21 cellular contexts compared by ENCODE assay signal in the genomic region with DNA sequence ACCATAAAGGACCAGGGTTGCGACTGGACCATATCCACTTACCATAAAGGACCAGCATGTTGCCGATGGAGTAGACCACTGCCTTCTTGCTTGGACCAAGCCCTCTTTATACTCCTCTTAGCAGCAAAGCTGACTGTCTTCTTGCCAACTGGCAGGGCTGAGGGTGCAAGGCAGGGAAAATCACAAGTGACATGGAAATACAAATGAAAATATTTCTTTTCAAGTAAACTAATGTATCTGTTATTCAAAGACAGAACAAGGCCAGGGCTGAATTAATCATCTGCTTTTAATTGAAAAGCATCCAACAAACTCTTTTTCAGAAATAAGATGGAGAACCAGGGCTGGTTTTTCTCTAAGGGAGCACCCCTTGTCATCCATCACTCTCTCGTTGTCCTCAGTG. TPM values are rescaled to one million over a fixed set of nuclear protein-coding genes. Genes with fewer than 3 reads are reported as not detected.
DNase-seq lines count a peak whose midpoint lies in the region; ATAC-seq and TF ChIP-seq lines count a peak whose summit lies in the region.
"Had no signal": no experiment of that assay in that cellular context is flagged by ENCODE, and none has a peak within 500 bp of the region (broad histone marks: within the 10 kb centered on the region; RNA-seq: fewer than 3 reads in every experiment).

A gene (minus strand): TSS at position 99 of the 400 bp plus-strand sequence. CDS start 41 bp downstream, at position 58.

- TF ChIP-seq EP300 in SK-N-SH (IDR thresholded peaks at IDR 0.05; ENCODE audit: borderline replicate concordance in 1 of 2, low read depth in 1 of 2, low read length in 1 of 2) (no peak), suprapubic skin (IDR thresholded peaks at IDR 0.05) (no peak)

- H2AFZ ChIP-seq in SK-N-SH (ENCODE audit: low read depth) (no peak within 1 kb of the TSS), trophoblast cell (ENCODE audit: insufficient read depth, low read length, poor library complexity) (no peak within 1 kb of the TSS)

- peak within 1 kb of the TSS; percentile 44 for H2BK120ac ChIP-seq in trophoblast cell (ENCODE audit: insufficient read depth, low read length, poor library complexity)

- no peak for TF ChIP-seq CTCF in SK-N-SH (IDR thresholded peaks at IDR 0.05)
- TF ChIP-seq CTCF in suprapubic skin (IDR thresholded peaks at IDR 0.05): no peak

- H3K9ac ChIP-seq in SK-N-SH (no peak within 1 kb of the TSS), trophoblast cell (ENCODE audit: low read length) (no peak within 1 kb of the TSS)

- peaks cover 15% of the 10 kb centered on the region for H3K79me1 ChIP-seq in trophoblast cell (ENCODE audit: low read length)

- H3K4me1 ChIP-seq in SK-N-SH (ENCODE audit: control insufficient read depth in 1 of 2, insufficient read depth in 2 of 2, low read depth in 1 of 2, low read length in 1 of 2) (peaks cover 4 to 6% of the 10 kb centered on the region in 2 experiments; a peak in 1 of 4 replicates), trophoblast cell (ENCODE audit: control insufficient read depth in 1 of 2, insufficient read depth in 2 of 2, low read length in 2 of 2) (peaks cover 14 to 20% of the 10 kb centered on the region in 2 experiments), suprapubic skin (peaks cover 4% of the 10 kb centered on the region)

- H4K12ac ChIP-seq in trophoblast cell (ENCODE audit: low read depth, low read length): no peak within 1 kb of the TSS

- H2BK12ac ChIP-seq in trophoblast cell (ENCODE audit: low read length): peak within 1 kb of the TSS; percentile 90

- POLR2A ChIA-PET in SK-N-SH (lab: Yijun Ruan, JAX): no interaction called here

- no peak within 1 kb of the TSS for H3K4me3 Mint-ChIP-seq in T-helper 17 cell
- H3K4me3 Mint-ChIP-seq: CD4-positive, CD25-positive, alpha-beta regulatory T cell had no signal

- no peaks in the 10 kb centered on the region for H3K27me3 ChIP-seq in SK-N-SH (ENCODE audit: insufficient read depth)
- H3K27me3 ChIP-seq in trophoblast cell (ENCODE audit: insufficient read depth, low read length): no peaks in the 10 kb centered on the region
- H3K27me3 ChIP-seq in suprapubic skin: no peaks in the 10 kb centered on the region
- H3K27me3 ChIP-seq: BE2C had no signal

- H3K27ac ChIP-seq in SK-N-SH (ENCODE audit: low read depth in 2 of 2, low read length in 1 of 2): no peak within 1 kb of the TSS
- no peak within 1 kb of the TSS for H3K27ac ChIP-seq in trophoblast cell (ENCODE audit: low read depth, low read length)
- no peak within 1 kb of the TSS for H3K27ac ChIP-seq in suprapubic skin
- H3K27ac ChIP-seq: 22Rv1, RWPE1 had no signal

- no peak within 1 kb of the TSS for H2BK5ac ChIP-seq in trophoblast cell (ENCODE audit: low read depth, low read length, poor library complexity)

- no peaks in the 10 kb centered on the region for H3F3A ChIP-seq in SK-N-SH (replicated peaks; ENCODE audit: insufficient read depth)

- H3K9me3 ChIP-seq in SK-N-SH (no peaks in the 10 kb centered on the region), T-helper 17 cell (ENCODE audit: control insufficient read depth, low read length, poor library complexity, severe bottlenecking) (no peaks in the 10 kb centered on the region), trophoblast cell (ENCODE audit: insufficient read depth, low read depth, low read length) (no peaks in the 10 kb centered on the region), suprapubic skin (no peaks in the 10 kb centered on the region)
- H3K9me3 ChIP-seq: BE2C, Caco-2 had no signal

- peak within 1 kb of the TSS; percentile 71 for H2AK5ac ChIP-seq in trophoblast cell (ENCODE audit: low read length)

- H3K4me2 ChIP-seq in SK-N-SH (no peak within 1 kb of the TSS), trophoblast cell (ENCODE audit: low read length) (no peak within 1 kb of the TSS)

- peak within 1 kb of the TSS; percentile 63 for H4K91ac ChIP-seq in trophoblast cell (ENCODE audit: low read depth, low read length)

- ATAC-seq in SK-N-SH treated with all-trans-retinoic acid at 6 μM for 48 hours (peak; percentile 45), T-helper 17 cell (no peak)

- H3K27me3 Mint-ChIP-seq in T-helper 17 cell: peaks cover 6% of the 10 kb centered on the region
- H3K27me3 Mint-ChIP-seq: CD4-positive, CD25-positive, alpha-beta regulatory T cell had no signal

- H4K8ac ChIP-seq in trophoblast cell (ENCODE audit: low read depth, low read length): no peak within 1 kb of the TSS

- 80% methylated on average over 3 of the region's 3 CpGs for WGBS in SK-N-SH (ENCODE audit: low lambda C conversion rate)
- WGBS in trophoblast cell (ENCODE audit: extremely low coverage, insufficient coverage, insufficient read length): no CpG with 5 or more reads among the region's 3 CpGs
- 75% methylated on average over 3 of the region's 3 CpGs for WGBS in suprapubic skin

- no peak for DNase-seq in SK-N-SH
- DNase-seq in T-helper 17 cell: no peak
- peak; percentile 49 for DNase-seq in fibroblast of gingiva (ENCODE audit: low read depth)
- no peak for DNase-seq in trophoblast cell
- DNase-seq in SKM-1 treated with dmso at 0.1 percent for 144 hours (lab: John Stamatoyannopoulos, UW; ENCODE audit: unreplicated experiment): no peak
- DNase-seq in suprapubic skin (ENCODE audit: low spot score in 2 of 2): no peak
- no peak for DNase-seq in NOMO-1 (lab: John Stamatoyannopoulos, UW; ENCODE audit: unreplicated experiment in 2 of 2)
- DNase-seq: BE2C; Caco-2; CD4-positive, CD25-positive, alpha-beta regulatory T cell; GDM1; GOT3; KBM-7; NCI-H1105; NCI-H510A; NCI-H748 treated with DMSO at 0.1 percent for 48 hours; NK-92 treated with Interleukin-12 subunit alpha and Interleukin-12 subunit beta, amount 100 ng/mL, for 24 hours; SIG-M5 had no signal

- CTCF ChIA-PET in SK-N-SH (lab: Yijun Ruan, JAX): no interaction called here

- H3K79me2 ChIP-seq in SK-N-SH (ENCODE audit: insufficient read depth) (no peaks in the 10 kb centered on the region), trophoblast cell (ENCODE audit: control insufficient read depth, insufficient read depth, low read length, poor library complexity) (no peaks in the 10 kb centered on the region)

- H3K23ac ChIP-seq in trophoblast cell (ENCODE audit: low read length): no peak within 1 kb of the TSS

- H3K4me1 Mint-ChIP-seq in T-helper 17 cell: peaks cover 4% of the 10 kb centered on the region

- no peak within 1 kb of the TSS for H3K4me3 ChIP-seq in SK-N-SH (ENCODE audit: low read depth in 2 of 2, low read length in 1 of 2)
- no peak within 1 kb of the TSS for H3K4me3 ChIP-seq in trophoblast cell (ENCODE audit: low read depth, low read length)
- H3K4me3 ChIP-seq in suprapubic skin: no peak within 1 kb of the TSS

- no peaks in the 10 kb centered on the region for H3K36me3 Mint-ChIP-seq in T-helper 17 cell (ENCODE audit: low read depth)
- H3K36me3 Mint-ChIP-seq: CD4-positive, CD25-positive, alpha-beta regulatory T cell had no signal

- no peak for TF ChIP-seq RAD21 in SK-N-SH (IDR thresholded peaks at IDR 0.05; ENCODE audit: low read length)

- peak within 1 kb of the TSS; percentile 8 for H3K27ac Mint-ChIP-seq in T-helper 17 cell

- H4K20me1 ChIP-seq in SK-N-SH (ENCODE audit: insufficient read depth): no peaks in the 10 kb centered on the region

- H3K4ac ChIP-seq in trophoblast cell (ENCODE audit: low read depth, low read length): no peak within 1 kb of the TSS

- H3K36me3 ChIP-seq in SK-N-SH (replicated peaks in 1 of 2; ENCODE audit: control insufficient read depth in 1 of 2, insufficient read depth in 2 of 2, low read length in 1 of 2): no peaks in the 10 kb centered on the region
- peaks cover 0 to 4% of the 10 kb centered on the region in 2 experiments for H3K36me3 ChIP-seq in trophoblast cell (ENCODE audit: control insufficient read depth in 1 of 2, insufficient read depth in 2 of 2, low read length in 2 of 2)
- no peaks in the 10 kb centered on the region for H3K36me3 ChIP-seq in suprapubic skin
- H3K36me3 ChIP-seq: BE2C had no signal

- no peaks in the 10 kb centered on the region for H3K9me2 ChIP-seq in SK-N-SH

- TF ChIP-seq POLR2A in suprapubic skin (IDR thresholded peaks at IDR 0.05): no peak

- peak within 1 kb of the TSS; percentile 46 for H3K14ac ChIP-seq in trophoblast cell (ENCODE audit: low read length)

- H3K18ac ChIP-seq in trophoblast cell (ENCODE audit: low read length): no peak within 1 kb of the TSS

TF ChIP-seq in SK-N-SH treated with all-trans-retinoic acid at 6 μM for 48 hours, 23 proteins besides CTCF, POLR2A, EP300 and RAD21:
- TF ChIP-seq ISL1 (CRISPR knock-in tag; IDR thresholded peaks at IDR 0.05) (no peak), ZC3H10 (CRISPR knock-in tag; IDR thresholded peaks at IDR 0.05) (no peak), CSDC2 (CRISPR knock-in tag; IDR thresholded peaks at IDR 0.05) (no peak), ARNTL (CRISPR knock-in tag; IDR thresholded peaks at IDR 0.05; ENCODE audit: borderline replicate concordance, low read depth) (no peak), PPARA (CRISPR knock-in tag; IDR thresholded peaks at IDR 0.05; ENCODE audit: borderline replicate concordance) (no peak), TOX (CRISPR knock-in tag; IDR thresholded peaks at IDR 0.05; ENCODE audit: borderline replicate concordance) (no peak), SNAI2 (CRISPR knock-in tag; IDR thresholded peaks at IDR 0.05) (no peak), RARB (CRISPR knock-in tag; IDR thresholded peaks at IDR 0.05) (no peak), ESRRG (CRISPR knock-in tag; IDR thresholded peaks at IDR 0.05) (no peak), ZNF8 (CRISPR knock-in tag; IDR thresholded peaks at IDR 0.05) (no peak), BACH2 (CRISPR knock-in tag; IDR thresholded peaks at IDR 0.05; ENCODE audit: borderline replicate concordance) (no peak)

TF ChIP-seq in SK-N-SH, 30 proteins besides CTCF, POLR2A, EP300 and RAD21:
- no peak for TF ChIP-seq NRF1 (IDR thresholded peaks at IDR 0.05; ENCODE audit: low read depth, low read length)

RNA-seq across cellular contexts. Expression of the gene that starts here (rescaled TPM):
- polyA plus RNA-seq in SK-N-SH (2012; rRNA removed): 0.05 TPM in 1 of 2 replicates, not detected in the other
- polyA plus RNA-seq in SK-N-SH (2012; cell fraction: cytosol; rRNA removed): 0.03 and 0.04 TPM in 2 replicates
- not detected in 2 replicates for polyA plus RNA-seq in SK-N-SH (2012; cell fraction: nucleus; rRNA removed)
- total RNA-seq in T-helper 17 cell: under 1 TPM in 1 of 2 donors, not detected in 1; 0.50 TPM
- not detected in 2 replicates for polyA plus RNA-seq in trophoblast cell (2013)
- total RNA-seq in suprapubic skin: not detected
- total RNA-seq: Caco-2; CD4-positive, CD25-positive, alpha-beta regulatory T cell had no signal
